ENCODE assay signal across 15 cellular contexts in the genomic region with DNA sequence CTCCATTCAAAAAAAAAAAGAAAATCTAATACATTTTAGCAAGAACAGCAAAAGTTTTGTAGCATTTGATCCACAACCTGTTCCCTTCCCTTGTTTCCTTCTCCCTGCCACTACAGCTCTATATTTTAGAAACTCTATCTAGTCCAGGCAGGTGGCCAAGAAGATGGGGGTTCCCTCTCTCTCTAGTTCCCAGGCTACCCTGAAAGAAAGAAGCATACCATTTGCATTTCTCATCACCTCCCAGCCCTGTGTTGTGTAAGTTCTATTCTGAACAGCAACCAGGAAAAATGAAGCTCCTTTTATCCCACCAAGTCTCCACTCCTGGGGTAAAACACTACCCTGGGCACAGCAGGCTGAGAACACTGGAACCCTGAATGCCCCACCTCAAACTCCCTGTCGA.
DNase-seq lines count a peak whose midpoint lies in the region; ATAC-seq and TF ChIP-seq lines count a peak whose summit lies in the region.
"Had no signal": no experiment of that assay in that cellular context is flagged by ENCODE, and none has a peak within 500 bp of the region (broad histone marks: within the 10 kb centered on the region; RNA-seq: fewer than 3 reads in every experiment).

No MANE protein-coding gene starts in this region.

- H3K27ac ChIP-seq in RWPE2 (ENCODE audit: poor library complexity, severe bottlenecking) (no peak overlapping the region), psoas muscle (peak overlapping the region; percentile 6)
- H3K27ac ChIP-seq: Peyer's patch had no signal

- TF ChIP-seq CTCF in RWPE2 (IDR thresholded peaks at IDR 0.05; ENCODE audit: poor library complexity, severe bottlenecking) (no peak), fibroblast of the aortic adventitia (IDR thresholded peaks at IDR 0.05; ENCODE audit: insufficient read depth, low read length) (no peak), psoas muscle (IDR thresholded peaks at IDR 0.05) (no peak), mucosa of descending colon (IDR thresholded peaks at IDR 0.05) (no peak)

- 72 to 83% (median 75%) methylated on average over 1 of the region's 1 CpG for WGBS in psoas muscle, 3 donors

- intact Hi-C loops in psoas muscle (cut with DNase I) (no loop called here), mucosa of descending colon (cut with DNase I, micrococcal nuclease) (no loop called here)

- H3K27me3 ChIP-seq in RWPE2 (ENCODE audit: insufficient read depth, poor library complexity, severe bottlenecking) (no peaks in the 10 kb centered on the region), psoas muscle (ENCODE audit: insufficient read depth in 3 of 3, low read length in 2 of 3) (no peaks in the 10 kb centered on the region)
- H3K27me3 ChIP-seq: Peyer's patch, upper lobe of left lung had no signal

- H3K4me3 ChIP-seq in RWPE2 (ENCODE audit: severe bottlenecking) (no peak overlapping the region), fibroblast of the aortic adventitia (ENCODE audit: low read depth, low read length) (no peak overlapping the region), psoas muscle (no peak overlapping the region), mucosa of descending colon (no peak overlapping the region)
- H3K4me3 ChIP-seq: Peyer's patch, upper lobe of left lung had no signal

- H3K36me3 ChIP-seq in RWPE2 (ENCODE audit: low read depth) (peaks cover 18% of the 10 kb centered on the region), psoas muscle (ENCODE audit: insufficient read depth in 1 of 2, low read depth in 1 of 2) (peaks cover 3 to 31% of the 10 kb centered on the region in 2 donors), mucosa of descending colon (ENCODE audit: low read depth) (no peaks in the 10 kb centered on the region)

- H3K4me1 ChIP-seq in RWPE2 (ENCODE audit: insufficient read depth, poor library complexity, severe bottlenecking) (peaks cover 15% of the 10 kb centered on the region), psoas muscle (peaks cover 5% of the 10 kb centered on the region), mucosa of descending colon (ENCODE audit: low read depth) (no peaks in the 10 kb centered on the region)
- H3K4me1 ChIP-seq: Peyer's patch had no signal

- H3K9me3 ChIP-seq in RWPE2 (ENCODE audit: severe bottlenecking) = no peaks in the 10 kb centered on the region
- no peaks in the 10 kb centered on the region for H3K9me3 ChIP-seq in psoas muscle
- H3K9me3 ChIP-seq in mucosa of descending colon = no peaks in the 10 kb centered on the region
- H3K9me3 ChIP-seq: Peyer's patch, upper lobe of left lung had no signal

- peak; percentile 39 for DNase-seq in Daoy (ENCODE audit: low read depth)
- DNase-seq in RWPE2 (ENCODE audit: low spot score) = no peak
- DNase-seq in fibroblast of the aortic adventitia (ENCODE audit: low read depth) = peak; percentile 96
- no peak for DNase-seq in psoas muscle
- no peak for DNase-seq in OCI-M1 (lab: John Stamatoyannopoulos, UW)
- DNase-seq in activated CD4-positive, alpha-beta T cell treated with anti-CD3 and anti-CD28 coated beads, Interleukin-2, amount 50 U/mL, for 1 hour = no peak
- no peak for DNase-seq in mucosa of descending colon
- no peak for DNase-seq in NCI-H1092 (lab: John Stamatoyannopoulos, UW)
- DNase-seq: activated naive CD4-positive, alpha-beta T cell; DMS79; NCI-H1694; Peyer's patch; stimulated activated CD4-positive, alpha-beta T cell treated with anti-CD3 and anti-CD28 coated beads, Interleukin-4, amount 100 ng/mL, for 1 hour; upper lobe of left lung had no signal

- ATAC-seq in RWPE2 (ENCODE audit: low read depth) (peak; percentile 94), psoas muscle (peak; percentile 73 to 87 (median 84)), mucosa of descending colon (no peak)
- ATAC-seq: HCT116 had no signal

Comparison
In these comparisons a context has a peak if more than half of its experiments do, and no peak if none do; other contexts are left out.
1. DNase-seq: peak in Daoy (single experiment) and fibroblast of the aortic adventitia (single experiment); none in RWPE2 (single experiment), psoas muscle (0 of 2), OCI-M1 (single experiment), activated CD4-positive, alpha-beta T cell treated with anti-CD3 and anti-CD28 coated beads, Interleukin-2, amount 50 U/mL, for 1 hour (single experiment), mucosa of descending colon (0 of 3) and NCI-H1092 (single experiment).